Comparison of ENCODE assay signal across 1 cellular context in genomic region chr6:149324428-149324827, GRCh38.
TF ChIP-seq lines count a peak whose summit lies in the region.

No MANE protein-coding gene starts in this region.

TF ChIP-seq in GM23338, 12 proteins besides CTCF, POLR2A, EP300 and RAD21 (continued from another document):
- TF ChIP-seq ZNF462 (CRISPR knock-in tag; IDR thresholded peaks at IDR 0.05) (no peak), EZH2phosphoT487 (IDR thresholded peaks at IDR 0.05; ENCODE audit: unreplicated experiment) (no peak)
TF ChIP-seq in GM23338: peak in this region for 0.
